17 cellular contexts compared by ENCODE assay signal in genomic region chr11:87437844-87438223, GRCh38.
DNase-seq lines count a peak whose midpoint lies in the region; ATAC-seq and TF ChIP-seq lines count a peak whose summit lies in the region.
"Had no signal": no experiment of that assay in that cellular context is flagged by ENCODE, and none has a peak within 500 bp of the region (broad histone marks: within the 10 kb centered on the region; RNA-seq: fewer than 3 reads in every experiment).

No MANE protein-coding gene starts in this region.

- no peaks in the 10 kb centered on the region for H3K27me3 Mint-ChIP-seq in osteocyte (ENCODE audit: unreplicated experiment)

- H3K9me3 Mint-ChIP-seq in osteocyte (ENCODE audit: unreplicated experiment): no peaks in the 10 kb centered on the region
- H3K9me3 Mint-ChIP-seq: activated naive CD4-positive, alpha-beta T cell treated with anti-CD3 and anti-CD28 coated beads for 36 hours; neural progenitor cell; WTC11 had no signal

- H3K36me3 Mint-ChIP-seq in osteocyte (ENCODE audit: unreplicated experiment): no peaks in the 10 kb centered on the region
- H3K36me3 Mint-ChIP-seq: neural progenitor cell, WTC11 had no signal

- TF ChIP-seq CTCF in cardiac muscle cell (IDR thresholded peaks at IDR 0.05; ENCODE audit: low read depth, low read length) (no peak), foreskin fibroblast (IDR thresholded peaks at IDR 0.05; ENCODE audit: low read depth, low read length) (no peak), osteocyte (IDR thresholded peaks at IDR 0.05) (no peak)

- H3K27me3 ChIP-seq in cardiac muscle cell: no peaks in the 10 kb centered on the region
- H3K27me3 ChIP-seq: neural progenitor cell had no signal

- peaks cover 14% of the 10 kb centered on the region for H3K4me1 Mint-ChIP-seq in osteocyte (ENCODE audit: unreplicated experiment)
- H3K4me1 Mint-ChIP-seq: neural progenitor cell, WTC11 had no signal

- H3K4me3 ChIP-seq in cardiac muscle cell (no peak overlapping the region), foreskin fibroblast (ENCODE audit: low read depth in 1 of 2, low read length in 2 of 2) (no peak overlapping the region)
- H3K4me3 ChIP-seq: neural progenitor cell, SK-N-MC had no signal

- no peak overlapping the region for H3K27ac Mint-ChIP-seq in osteocyte (ENCODE audit: unreplicated experiment)
- H3K27ac Mint-ChIP-seq: activated naive CD4-positive, alpha-beta T cell treated with anti-CD3 and anti-CD28 coated beads for 36 hours; neural progenitor cell; WTC11 had no signal

- H3K4me3 Mint-ChIP-seq in osteocyte (ENCODE audit: unreplicated experiment): no peak overlapping the region
- H3K4me3 Mint-ChIP-seq: activated naive CD4-positive, alpha-beta T cell treated with anti-CD3 and anti-CD28 coated beads for 36 hours; neural progenitor cell; WTC11 had no signal

- peaks cover 28% of the 10 kb centered on the region for H3K4me1 ChIP-seq in cardiac muscle cell (ENCODE audit: low read depth)
- H3K4me1 ChIP-seq: neural progenitor cell had no signal

- no peaks in the 10 kb centered on the region for H3K36me3 ChIP-seq in cardiac muscle cell
- H3K36me3 ChIP-seq: neural progenitor cell had no signal

- DNase-seq in cardiac muscle cell (ENCODE audit: low read depth in 1 of 2, low spot score in 1 of 2) (no peak), cardiac septum (ENCODE audit: low spot score) (no peak), SW 1271 (lab: John Stamatoyannopoulos, UW) (peak; percentile 65 to 79), foreskin fibroblast (peak; percentile 64 to 79), osteocyte (ENCODE audit: extremely low spot score, unreplicated experiment) (no peak)
- DNase-seq: activated naive CD4-positive, alpha-beta T cell treated with anti-CD3 and anti-CD28 coated beads for 36 hours; Caco-2; central memory CD4-positive, alpha-beta T cell; H7; NCI-H2029 treated with DMSO at 0.1 percent for 48 hours; NK-92 treated with Interleukin-12 subunit alpha and Interleukin-12 subunit beta, amount 100 ng/mL, for 24 hours had no signal

- ATAC-seq in HG03139 (IDR thresholded peaks at IDR 0.05; ENCODE audit: unreplicated experiment) (no peak), GM21717 (IDR thresholded peaks at IDR 0.05; ENCODE audit: unreplicated experiment) (no peak)
- ATAC-seq in activated CD4-positive, CD25-positive, alpha-beta regulatory T cell treated with anti-CD3 and anti-CD28 coated beads, Interleukin-2, amount 50 U/mL, for 24 hours: no peak
- ATAC-seq: WTC11 had no signal

- intact Hi-C loops in cardiac septum (cut with DNase I): no loop called here

- H3K9me3 ChIP-seq in cardiac muscle cell (ENCODE audit: low read depth): no peaks in the 10 kb centered on the region
- H3K9me3 ChIP-seq: Caco-2 had no signal

- H3K27ac ChIP-seq in cardiac muscle cell: peak overlapping the region; percentile 1
- H3K27ac ChIP-seq: neural progenitor cell, SK-N-MC had no signal

Comparison
In these comparisons a context has a peak if more than half of its experiments do, and no peak if none do; other contexts are left out.
1. DNase-seq: peak in SW 1271 (2 of 2) and foreskin fibroblast (2 of 2); none in cardiac muscle cell (0 of 2), cardiac septum (single experiment) and osteocyte (single experiment).